ENCODE assay signal across 32 cellular contexts in the genomic region with DNA sequence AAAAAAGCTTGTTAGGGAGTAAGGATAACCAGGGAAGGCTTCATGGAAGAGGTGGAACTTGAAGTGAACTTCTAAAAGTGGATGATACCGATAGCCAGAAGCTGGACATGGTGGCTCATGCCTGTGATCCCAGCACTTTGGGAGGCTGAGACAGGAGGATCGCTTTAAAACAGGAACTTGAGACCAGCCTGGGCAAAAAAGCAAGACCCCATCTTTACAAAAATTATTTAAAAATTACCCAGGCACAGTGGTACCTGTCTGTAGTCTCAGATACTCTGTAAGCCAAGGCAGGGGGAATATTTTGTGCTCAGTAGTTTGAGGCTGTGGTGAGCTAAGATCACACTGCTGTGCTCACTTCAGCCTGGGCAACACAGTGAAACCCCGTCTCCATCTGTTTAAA.
"Had no signal": no experiment of that assay in that cellular context is flagged by ENCODE, and none has a peak within 500 bp of the region (broad histone marks: within the 10 kb centered on the region; RNA-seq: fewer than 3 reads in every experiment).

No MANE protein-coding gene starts in this region.

- H3K4me3 ChIP-seq: ascending aorta, breast epithelium, PC-9 had no signal

- H3K27ac Mint-ChIP-seq: activated CD8-positive, alpha-beta T cell treated with anti-CD3 and anti-CD28 coated beads for 36 hours; activated naive CD8-positive, alpha-beta T cell treated with anti-CD3 and anti-CD28 coated beads, Interleukin-2, amount 10 ng/mL, durations not matched to agents 7 days and 5 days; activated T-helper 1 cell treated with anti-CD3 and anti-CD28 coated beads, Interleukin-12 subunit alpha, Interleukin-12 subunit beta, Interleukin-2, Interleukin-4 antibody, amounts not matched to agents 30 ng/mL and 10 ng/mL and 1 ng/mL, durations not matched to agents 14 hours and 24 hours and 36 hours; T-cell had no signal

- ATAC-seq: activated CD8-positive, alpha-beta T cell treated with anti-CD3 and anti-CD28 coated beads for 36 hours; Right ventricle myocardium inferior; SK-N-SH treated with all-trans-retinoic acid at 6 μM for 48 hours; T-cell had no signal

- H3K4me1 ChIP-seq: breast epithelium had no signal

- DNase-seq: activated CD4-positive, alpha-beta T cell treated with anti-CD3 and anti-CD28 coated beads for 1 hour; activated CD4-positive, alpha-beta T cell treated with anti-CD3 and anti-CD28 coated beads for 48 hours; activated CD4-positive, CD25-positive, alpha-beta regulatory T cell; activated CD8-positive, alpha-beta T cell treated with anti-CD3 and anti-CD28 coated beads for 36 hours; activated effector memory CD4-positive, alpha-beta T cell treated with Interleukin-2 at 50 U/mL for 16 hours; activated naive CD4-positive, alpha-beta T cell treated with anti-CD3 and anti-CD28 coated beads, Interleukin-2, amount 10 ng/mL, durations not matched to agents 7 days and 5 days; activated naive CD8-positive, alpha-beta T cell treated with anti-CD3 and anti-CD28 coated beads, Interleukin-2, amount 10 ng/mL, durations not matched to agents 7 days and 5 days; activated T-cell treated with anti-CD3 and anti-CD28 coated beads, Interleukin-2, amount 50 U/mL, for 1 hour; amygdala; cerebellar nuclear complex; MM.1S; MV-4-11; NCI-H1092; NCI-H1436 treated with DMSO at 0.1 percent for 48 hours; NCI-H1694 treated with DMSO at 0.1 percent for 48 hours; NCI-H2029; NCI-H345; NCI-H524 treated with DMSO at 0.1 percent for 48 hours; NCI-H748 treated with DMSO at 0.1 percent for 48 hours; NK-92 treated with Interleukin-12 subunit alpha and Interleukin-12 subunit beta, amount 100 ng/mL, for 24 hours; PC-9; SIG-M5; T-cell; T-helper 2 cell; T-helper 9 cell; WERI-Rb-1 had no signal

- H3K4me3 Mint-ChIP-seq: activated CD8-positive, alpha-beta T cell treated with anti-CD3 and anti-CD28 coated beads for 36 hours; activated naive CD4-positive, alpha-beta T cell treated with anti-CD3 and anti-CD28 coated beads, Interleukin-2, amount 10 ng/mL, durations not matched to agents 7 days and 5 days; activated naive CD8-positive, alpha-beta T cell treated with anti-CD3 and anti-CD28 coated beads, Interleukin-2, amount 10 ng/mL, durations not matched to agents 7 days and 5 days; activated T-helper 1 cell treated with anti-CD3 and anti-CD28 coated beads, Interleukin-12 subunit alpha, Interleukin-12 subunit beta, Interleukin-2, Interleukin-4 antibody, amounts not matched to agents 30 ng/mL and 10 ng/mL and 1 ng/mL, durations not matched to agents 14 hours and 24 hours and 36 hours; T-cell had no signal

- H3K9me3 Mint-ChIP-seq: activated CD8-positive, alpha-beta T cell treated with anti-CD3 and anti-CD28 coated beads for 36 hours; activated naive CD4-positive, alpha-beta T cell treated with anti-CD3 and anti-CD28 coated beads, Interleukin-2, amount 10 ng/mL, durations not matched to agents 7 days and 5 days; activated naive CD8-positive, alpha-beta T cell treated with anti-CD3 and anti-CD28 coated beads, Interleukin-2, amount 10 ng/mL, durations not matched to agents 7 days and 5 days; activated T-helper 1 cell treated with anti-CD3 and anti-CD28 coated beads, Interleukin-12 subunit alpha, Interleukin-12 subunit beta, Interleukin-2, Interleukin-4 antibody, amounts not matched to agents 30 ng/mL and 10 ng/mL and 1 ng/mL, durations not matched to agents 14 hours and 24 hours and 36 hours; T-cell had no signal

- H3K36me3 ChIP-seq: breast epithelium had no signal

- H3K27ac ChIP-seq: ascending aorta, breast epithelium, PC-9, RWPE1, WERI-Rb-1 had no signal

- H3K27me3 Mint-ChIP-seq: activated CD8-positive, alpha-beta T cell treated with anti-CD3 and anti-CD28 coated beads for 36 hours; activated naive CD4-positive, alpha-beta T cell treated with anti-CD3 and anti-CD28 coated beads, Interleukin-2, amount 10 ng/mL, durations not matched to agents 7 days and 5 days; activated naive CD8-positive, alpha-beta T cell treated with anti-CD3 and anti-CD28 coated beads, Interleukin-2, amount 10 ng/mL, durations not matched to agents 7 days and 5 days; T-cell had no signal

- H3K9me3 ChIP-seq: ascending aorta, breast epithelium had no signal
